Comparison of ENCODE assay signal across 11 cellular contexts in the genomic region with DNA sequence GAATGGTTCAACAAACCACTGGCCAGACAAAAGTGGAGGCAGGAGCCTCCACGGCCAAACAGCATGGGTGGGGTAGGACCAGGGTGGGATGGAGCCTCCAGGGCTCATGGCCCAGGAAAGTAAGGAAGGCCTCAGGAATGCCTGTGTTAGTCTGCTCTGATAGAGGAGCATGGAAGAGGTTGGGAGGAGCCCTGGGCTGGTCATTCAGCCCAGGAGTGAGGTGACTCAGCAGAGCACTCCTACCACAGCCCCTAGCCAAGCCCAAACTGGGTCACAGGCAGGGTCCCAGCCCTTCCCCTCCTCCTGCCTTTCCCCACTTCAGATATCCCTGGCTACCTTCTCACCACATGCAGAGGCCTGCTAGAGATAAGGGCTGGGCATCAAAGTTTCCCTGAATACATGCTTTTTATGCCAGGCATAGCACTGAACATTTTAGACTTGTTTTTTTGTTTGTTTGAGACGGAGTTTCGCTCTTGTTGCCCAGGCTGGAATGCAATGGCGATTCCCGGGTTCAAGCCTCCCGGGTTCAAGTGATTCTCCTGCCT. TPM values are rescaled to one million over a fixed set of nuclear protein-coding genes. Genes with fewer than 3 reads are reported as not detected.
DNase-seq lines count a peak whose midpoint lies in the region; ATAC-seq and TF ChIP-seq lines count a peak whose summit lies in the region.
"Had no signal": no experiment of that assay in that cellular context is flagged by ENCODE, and none has a peak within 500 bp of the region (broad histone marks: within the 10 kb centered on the region; RNA-seq: fewer than 3 reads in every experiment).

No MANE protein-coding gene starts in this region.

- no peaks in the 10 kb centered on the region for H3K36me3 Mint-ChIP-seq in osteocyte (ENCODE audit: unreplicated experiment)

- H3K27ac Mint-ChIP-seq in osteocyte (ENCODE audit: unreplicated experiment) = no peak overlapping the region
- H3K27ac Mint-ChIP-seq: B cell had no signal

- no peak overlapping the region for H3K4me3 Mint-ChIP-seq in osteocyte (ENCODE audit: unreplicated experiment)
- H3K4me3 Mint-ChIP-seq: B cell had no signal

- ATAC-seq in Right ventricle myocardium inferior (no peak), GM21576 (IDR thresholded peaks at IDR 0.05; ENCODE audit: unreplicated experiment) (no peak), GM18505 (IDR thresholded peaks at IDR 0.05; ENCODE audit: unreplicated experiment) (no peak)

- intact Hi-C loops in left ventricle myocardium inferior (cut with micrococcal nuclease) (no loop called here), Right ventricle myocardium inferior (cut with DNase I) (loop anchor here (5.0 kb wide), 1 partner anchor 222 kb away; no protein-coding TSS in a partner anchor)

- H3K9me3 Mint-ChIP-seq in osteocyte (ENCODE audit: unreplicated experiment) = no peaks in the 10 kb centered on the region

- H3K27me3 ChIP-seq in left ventricle myocardium inferior (ENCODE audit: low read depth) (no peaks in the 10 kb centered on the region), adipocyte (replicated peaks; ENCODE audit: control insufficient read depth, insufficient read depth, low read length) (no peaks in the 10 kb centered on the region)

- H3K4me3 ChIP-seq in left ventricle myocardium inferior (no peak overlapping the region), adipocyte (ENCODE audit: low read length) (no peak overlapping the region)

- no peak overlapping the region for H3K9ac ChIP-seq in adipocyte (ENCODE audit: low read length)

- H3K4me1 Mint-ChIP-seq in osteocyte (ENCODE audit: unreplicated experiment) = peaks cover 38% of the 10 kb centered on the region

- H3K27me3 Mint-ChIP-seq in osteocyte (ENCODE audit: unreplicated experiment) = no peaks in the 10 kb centered on the region

- DNase-seq in left ventricle myocardium inferior (no peak), Right ventricle myocardium inferior (ENCODE audit: missing footprints) (no peak), adipocyte (ENCODE audit: low read depth) (peak; percentile 37), iris pigment epithelial cell (ENCODE audit: low read depth) (peak; percentile 54), osteocyte (ENCODE audit: extremely low spot score, unreplicated experiment) (no peak)
- no peak for DNase-seq in stimulated activated naive CD4-positive, alpha-beta T cell (lab: John Stamatoyannopoulos, UW)
- DNase-seq: Kasumi-1, NCI-H446 treated with DMSO at 0.1 percent for 48 hours had no signal

- no peaks in the 10 kb centered on the region for H3K9me3 ChIP-seq in left ventricle myocardium inferior (replicated peaks)
- H3K9me3 ChIP-seq in adipocyte (ENCODE audit: control insufficient read depth, low read length) = no peaks in the 10 kb centered on the region

- TF ChIP-seq POLR2A in GM18505 (IDR thresholded peaks at IDR 0.05; ENCODE audit: borderline replicate concordance, extremely low read depth, insufficient read depth, insufficient read length) = no peak

- H3K4me1 ChIP-seq in left ventricle myocardium inferior (peaks cover 88% of the 10 kb centered on the region), adipocyte (ENCODE audit: control insufficient read depth, insufficient read depth, low read length) (peaks cover 49% of the 10 kb centered on the region)

- peaks cover 5% of the 10 kb centered on the region for H3K36me3 ChIP-seq in left ventricle myocardium inferior
- no peaks in the 10 kb centered on the region for H3K36me3 ChIP-seq in adipocyte (ENCODE audit: control insufficient read depth, insufficient read depth, low read length, severe bottlenecking)

- no peak for TF ChIP-seq CTCF in left ventricle myocardium inferior (IDR thresholded peaks at IDR 0.05; ENCODE audit: borderline replicate concordance)
- TF ChIP-seq CTCF in osteocyte (IDR thresholded peaks at IDR 0.05) = no peak

- H3K27ac ChIP-seq in left ventricle myocardium inferior (replicated peaks) = peak overlapping the region; percentile 90

RNA-seq across cellular contexts. Expression of a gene that starts 3.1 kb away (rescaled TPM):
- total RNA-seq in left ventricle myocardium inferior (191 TPM), Right ventricle myocardium inferior (159 TPM), osteocyte (31.4 and 32.1 TPM in 2 replicates)
- total RNA-seq: B cell had no signal

RNA-seq across cellular contexts. Expression of a gene that starts 56.6 kb away (rescaled TPM):
- total RNA-seq in left ventricle myocardium inferior = 20.1 TPM
- total RNA-seq in Right ventricle myocardium inferior = 22.6 TPM
- 63.3 and 65.0 TPM in 2 replicates for total RNA-seq in osteocyte

Comparison
In these comparisons a context has a peak if more than half of its experiments do, and no peak if none do; other contexts are left out.
1. DNase-seq: peak in adipocyte (single experiment) and iris pigment epithelial cell (single experiment); none in left ventricle myocardium inferior (single experiment), Right ventricle myocardium inferior (single experiment), osteocyte (single experiment) and stimulated activated naive CD4-positive, alpha-beta T cell (0 of 6).